In genomic region chrX:66717926-66718325, GRCh38 we compare ENCODE assay signal across 24 cellular contexts.
"Had no signal": no experiment of that assay in that cellular context is flagged by ENCODE, and none has a peak within 500 bp of the region (broad histone marks: within the 10 kb centered on the region; RNA-seq: fewer than 3 reads in every experiment).

No MANE protein-coding gene starts in this region.

- ATAC-seq: activated CD4-positive, CD25-positive, alpha-beta regulatory T cell treated with anti-CD3 and anti-CD28 coated beads, Interleukin-2, amount 50 U/mL, for 24 hours; activated CD8-positive, alpha-beta T cell treated with anti-CD3 and anti-CD28 coated beads for 36 hours; activated naive CD4-positive, alpha-beta T cell treated with anti-CD3 and anti-CD28 coated beads, Interleukin-2, amount 50 U/mL, for 72 hours; activated naive CD8-positive, alpha-beta T cell treated with anti-CD3 and anti-CD28 coated beads, Interleukin-2, amount 50 U/mL, for 24 hours had no signal

- H3K36me3 Mint-ChIP-seq: brain had no signal

- H3K27ac Mint-ChIP-seq: activated CD8-positive, alpha-beta T cell treated with anti-CD3 and anti-CD28 coated beads for 36 hours; activated naive CD4-positive, alpha-beta T cell treated with anti-CD3 and anti-CD28 coated beads, Interleukin-2, amount 50 U/mL, for 72 hours; activated naive CD8-positive, alpha-beta T cell treated with anti-CD3 and anti-CD28 coated beads, Interleukin-2, amount 50 U/mL, for 24 hours; activated T-helper 1 cell treated with anti-CD3 and anti-CD28 coated beads, Interleukin-12 subunit alpha, Interleukin-12 subunit beta, Interleukin-2, Interleukin-4 antibody, amounts not matched to agents 30 ng/mL and 10 ng/mL and 1 ng/mL, durations not matched to agents 14 hours and 24 hours and 36 hours; brain; T-helper 1 cell treated with Interleukin-12 subunit alpha and Interleukin-12 subunit beta and Interleukin-4 antibody, amounts not matched to agents 30 μg/mL and 1 μg/mL, for 36 hours had no signal

- H3K4me3 Mint-ChIP-seq: activated CD8-positive, alpha-beta T cell treated with anti-CD3 and anti-CD28 coated beads for 36 hours; activated naive CD8-positive, alpha-beta T cell treated with anti-CD3 and anti-CD28 coated beads, Interleukin-2, amount 50 U/mL, for 24 hours; activated T-helper 1 cell treated with anti-CD3 and anti-CD28 coated beads, Interleukin-12 subunit alpha, Interleukin-12 subunit beta, Interleukin-2, Interleukin-4 antibody, amounts not matched to agents 30 ng/mL and 10 ng/mL and 1 ng/mL, durations not matched to agents 14 hours and 24 hours and 36 hours; brain; T-helper 1 cell treated with Interleukin-12 subunit alpha and Interleukin-12 subunit beta and Interleukin-4 antibody, amounts not matched to agents 30 μg/mL and 1 μg/mL, for 36 hours had no signal

- H3K27ac ChIP-seq: ascending aorta, cardiac muscle cell, Peyer's patch, RWPE1, SJCRH30 had no signal

- H3K9me3 ChIP-seq: ascending aorta, Peyer's patch, SJCRH30 had no signal

- DNase-seq: activated CD4-positive, alpha-beta T cell treated with anti-CD3 and anti-CD28 coated beads for 4 hours; activated CD8-positive, alpha-beta memory T cell treated with anti-CD3 and anti-CD28 coated beads, Interleukin-2, amount 50 U/mL, for 4 hours; activated CD8-positive, alpha-beta T cell treated with anti-CD3 and anti-CD28 coated beads for 36 hours; activated effector memory CD4-positive, alpha-beta T cell treated with Interleukin-2 at 50 U/mL for 16 hours; activated naive CD4-positive, alpha-beta T cell; activated naive CD8-positive, alpha-beta T cell treated with anti-CD3 and anti-CD28 coated beads, Interleukin-2, amount 50 U/mL, for 24 hours; amniotic stem cell; NCI-H1092; NCI-H1417 treated with DMSO at 0.1 percent for 48 hours; NCI-H1694 treated with DMSO at 0.1 percent for 48 hours; NCI-H2029 treated with DMSO at 0.1 percent for 48 hours; NCI-H510A treated with DMSO at 0.1 percent for 48 hours; NCI-H69; Peyer's patch; Right ventricle myocardium superior; SJCRH30 had no signal

- H3K36me3 ChIP-seq: ascending aorta, cardiac muscle cell, Peyer's patch, SJCRH30 had no signal

- H3K9me3 Mint-ChIP-seq: activated CD8-positive, alpha-beta T cell treated with anti-CD3 and anti-CD28 coated beads for 36 hours; activated naive CD4-positive, alpha-beta T cell treated with anti-CD3 and anti-CD28 coated beads, Interleukin-2, amount 50 U/mL, for 72 hours; activated naive CD8-positive, alpha-beta T cell treated with anti-CD3 and anti-CD28 coated beads, Interleukin-2, amount 50 U/mL, for 24 hours had no signal

- H3K4me1 ChIP-seq: ascending aorta, Peyer's patch, SJCRH30 had no signal

- H3K4me1 Mint-ChIP-seq: brain had no signal

- H3K27me3 ChIP-seq: ascending aorta, cardiac muscle cell, Peyer's patch, SJCRH30 had no signal

- H3K4me3 ChIP-seq: ascending aorta, cardiac muscle cell, Peyer's patch, SJCRH30 had no signal
